ENCODE assay signal across 29 cellular contexts in genomic region chr3:183695569-183696364, GRCh38. TPM values are rescaled to one million over a fixed set of nuclear protein-coding genes. Genes with fewer than 3 reads are reported as not detected.
A peak's percentile ranks its signal among the peaks of the same experiment; 100 is the strongest.
DNase-seq lines count a peak whose midpoint lies in the region; ATAC-seq and TF ChIP-seq lines count a peak whose summit lies in the region.
"Had no signal": no experiment of that assay in that cellular context is flagged by ENCODE, and none has a peak within 500 bp of the region (broad histone marks: within the 10 kb centered on the region; RNA-seq: fewer than 3 reads in every experiment).

No MANE protein-coding gene starts in this region.

- H3K4me1 Mint-ChIP-seq in activated CD4-positive, alpha-beta T cell treated with anti-CD3 and anti-CD28 coated beads for 36 hours = peaks cover 25% of the 10 kb centered on the region
- peaks cover 29% of the 10 kb centered on the region for H3K4me1 Mint-ChIP-seq in activated B cell treated with CpG ODN at 0.5 μM for 24 hours

- H3K4me1 ChIP-seq in IMR-90 (ENCODE audit: control insufficient read depth, insufficient read depth, low read length) (no peaks in the 10 kb centered on the region; the same call in 1 of the 2 replicates), osteoblast (ENCODE audit: insufficient read depth, low read length) (peaks cover 5% of the 10 kb centered on the region), right cardiac atrium (ENCODE audit: control insufficient read depth, insufficient read depth, low read length) (peaks cover 4% of the 10 kb centered on the region)
- H3K4me1 ChIP-seq: colonic mucosa had no signal

- in situ Hi-C loops in IMR-90 (cut with MboI; ENCODE audit: low sequenced_read_pairs) = no loop called here

- no peak overlapping the region for H3K18ac ChIP-seq in IMR-90 (ENCODE audit: low read depth, low read length)

- no peak for DNase-seq in activated CD4-positive, alpha-beta T cell treated with anti-CD3 and anti-CD28 coated beads for 36 hours
- no peak for DNase-seq in activated CD4-positive, alpha-beta T cell treated with anti-CD3 and anti-CD28 coated beads for 4 hours
- no peak for DNase-seq in IMR-90
- no peak for DNase-seq in activated B cell treated with CpG ODN at 0.5 μM for 24 hours
- DNase-seq in osteoblast (ENCODE audit: insufficient read length, low spot score, missing footprints) = peak; percentile 86
- DNase-seq in right cardiac atrium = no peak
- DNase-seq in cerebellar cortex (ENCODE audit: low spot score) = no peak
- no peak for DNase-seq in NCI-H1048 (lab: John Stamatoyannopoulos, UW)
- DNase-seq: activated CD4-positive, alpha-beta T cell treated with anti-CD3 and anti-CD28 coated beads for 48 hours; activated effector memory CD4-positive, alpha-beta T cell treated with anti-CD3 and anti-CD28 coated beads, Interleukin-2, amount 50 U/mL, for 16 hours; aorta; colonic mucosa; effector CD8-positive, alpha-beta T cell; H7; Kasumi-1; NCI-H1694 treated with DMSO at 0.1 percent for 48 hours; NCI-H2171; NCI-H524; PC-3; Right ventricle myocardium superior; stimulated activated naive CD8-positive, alpha-beta T cell treated with anti-CD3 and anti-CD28 coated beads, Interleukin-15, amount 100 ng/mL, for 72 hours had no signal

- H4K5ac ChIP-seq in IMR-90 (ENCODE audit: low read depth, low read length) = no peak overlapping the region

- H3K79me1 ChIP-seq in IMR-90 (ENCODE audit: low read depth in 1 of 2, low read length in 2 of 2) = peaks cover 5 to 21% of the 10 kb centered on the region in 2 experiments; a peak in 3 of 4 replicates

- no peaks in the 10 kb centered on the region for H3K36me3 ChIP-seq in IMR-90 (ENCODE audit: control insufficient read depth, insufficient read depth, low read length)
- no peaks in the 10 kb centered on the region for H3K36me3 ChIP-seq in osteoblast (ENCODE audit: insufficient read depth, low read length)
- H3K36me3 ChIP-seq: colonic mucosa, gastroesophageal sphincter, thoracic aorta, vagina had no signal

- TF ChIP-seq POLR2A in IMR-90 (IDR thresholded peaks at IDR 0.05; ENCODE audit: low read depth, low read length) = no peak

- TF ChIP-seq RAD21 in IMR-90 (IDR thresholded peaks at IDR 0.05; ENCODE audit: low read length) = no peak

- POLR2A ChIA-PET in activated CD4-positive, alpha-beta T cell treated with anti-CD3 and anti-CD28 coated beads for 36 hours (lab: Charles Lee) = interaction anchor here (0.7 kb wide), 1 partner anchor 33 kb away, joined by 3 read pairs; no protein-coding TSS in a partner anchor
- POLR2A ChIA-PET in IMR-90 (lab: Charles Lee; ENCODE audit: unreplicated experiment) = no interaction called here
- POLR2A ChIA-PET in activated B cell treated with CpG ODN at 0.5 μM for 24 hours (lab: Charles Lee) = no interaction called here

- H3K27me3 ChIP-seq in IMR-90 (ENCODE audit: control insufficient read depth, insufficient read depth, low read length) = no peaks in the 10 kb centered on the region
- no peaks in the 10 kb centered on the region for H3K27me3 ChIP-seq in osteoblast (ENCODE audit: insufficient read depth, low read length)
- H3K27me3 ChIP-seq in right cardiac atrium (ENCODE audit: control insufficient read depth, insufficient read depth) = no peaks in the 10 kb centered on the region
- H3K27me3 ChIP-seq: colonic mucosa, gastroesophageal sphincter, vagina had no signal

- H3K4me2 ChIP-seq in IMR-90 (ENCODE audit: low read depth, low read length) (no peak overlapping the region), osteoblast (ENCODE audit: insufficient read depth, low read length) (no peak overlapping the region)

- BruUV-seq in IMR-90 (replicated peaks; lab: Mats Ljungman, UMichigan) = no TSS peak

- WGBS in IMR-90 (ENCODE audit: extremely low coverage in 2 of 2, insufficient read length in 1 of 2), 2 experiments = 93% methylated on average over 3 of the region's 7 CpGs; no CpG with 5 or more reads in 1 of the 2 experiments
- 88% methylated on average over 7 of the region's 7 CpGs for WGBS in right cardiac atrium

- dilution Hi-C loops in IMR-90 (cut with HindIII; ENCODE audit: low sequenced_read_pairs, unreplicated experiment) = no loop called here

- ATAC-seq in activated CD4-positive, alpha-beta T cell treated with anti-CD3 and anti-CD28 coated beads for 36 hours = no peak
- no peak for ATAC-seq in IMR-90 (ENCODE audit: low read depth)
- ATAC-seq in activated B cell treated with CpG ODN at 0.5 μM for 24 hours (ENCODE audit: low read depth) = no peak
- no peak for ATAC-seq in right cardiac atrium
- ATAC-seq: gastroesophageal sphincter; PC-3; sciatic nerve; stimulated activated naive CD8-positive, alpha-beta T cell treated with anti-CD3 and anti-CD28 coated beads, Interleukin-15, amount 100 ng/mL, for 72 hours had no signal

- H3K14ac ChIP-seq in IMR-90 (replicated peaks; ENCODE audit: low read depth, low read length) = no peak overlapping the region

- H3K79me2 ChIP-seq in osteoblast (ENCODE audit: insufficient read depth, low read length) = peaks cover 34% of the 10 kb centered on the region

- peak overlapping the region; percentile 9 for H3K27ac Mint-ChIP-seq in activated CD4-positive, alpha-beta T cell treated with anti-CD3 and anti-CD28 coated beads for 36 hours
- H3K27ac Mint-ChIP-seq in activated B cell treated with CpG ODN at 0.5 μM for 24 hours = no peak overlapping the region
- H3K27ac Mint-ChIP-seq: activated naive CD8-positive, alpha-beta T cell; progenitor cell of endocrine pancreas; stimulated activated naive CD8-positive, alpha-beta T cell treated with anti-CD3 and anti-CD28 coated beads, Interleukin-15, amount 100 ng/mL, for 72 hours had no signal

- H2AFZ ChIP-seq in IMR-90 (replicated peaks; ENCODE audit: low read length, poor library complexity) = peak overlapping the region; percentile 27
- no peak overlapping the region for H2AFZ ChIP-seq in osteoblast (ENCODE audit: low read length)

- H2BK120ac ChIP-seq in IMR-90 (ENCODE audit: low read depth, low read length) = no peak overlapping the region

- CTCF ChIA-PET in activated CD4-positive, alpha-beta T cell treated with anti-CD3 and anti-CD28 coated beads for 36 hours (lab: Charles Lee) = interaction anchor here (0.8 to 1.3 kb wide), 2 partner anchors 26 to 59 kb away, joined by 3 to 4 read pairs; no protein-coding TSS in a partner anchor
- CTCF ChIA-PET in IMR-90 (lab: Yijun Ruan, JAX) (interaction anchor here (0.6 kb wide), 1 partner anchor 188 kb away, joined by 5 read pairs; no protein-coding TSS in a partner anchor), activated B cell treated with CpG ODN at 0.5 μM for 24 hours (lab: Charles Lee) (no interaction called here)

- no peaks in the 10 kb centered on the region for H3K9me3 ChIP-seq in IMR-90 (ENCODE audit: control insufficient read depth, insufficient read depth, low read length)
- no peaks in the 10 kb centered on the region for H3K9me3 ChIP-seq in osteoblast (ENCODE audit: low read depth, low read length)
- no peaks in the 10 kb centered on the region for H3K9me3 ChIP-seq in right cardiac atrium (ENCODE audit: control insufficient read depth, low read length)
- H3K9me3 ChIP-seq: colonic mucosa, gastroesophageal sphincter, thoracic aorta, vagina had no signal

- peak overlapping the region; percentile 47 for H2AK9ac ChIP-seq in IMR-90 (replicated peaks; ENCODE audit: low read depth, low read length, poor library complexity)

- no peak overlapping the region for H3K4me3 Mint-ChIP-seq in activated CD4-positive, alpha-beta T cell treated with anti-CD3 and anti-CD28 coated beads for 36 hours
- H3K4me3 Mint-ChIP-seq in activated B cell treated with CpG ODN at 0.5 μM for 24 hours = peak overlapping the region; percentile 24
- H3K4me3 Mint-ChIP-seq: CD14-positive monocyte; stimulated activated naive CD8-positive, alpha-beta T cell treated with anti-CD3 and anti-CD28 coated beads, Interleukin-15, amount 100 ng/mL, for 72 hours had no signal

- H3K27ac ChIP-seq in IMR-90 (ENCODE audit: insufficient read depth, low read length) (no peak overlapping the region), osteoblast (ENCODE audit: low read depth, low read length) (no peak overlapping the region), right cardiac atrium (ENCODE audit: low read length) (no peak overlapping the region)
- H3K27ac ChIP-seq: colonic mucosa, gastroesophageal sphincter, thoracic aorta, vagina had no signal

- H3K27me3 Mint-ChIP-seq in activated CD4-positive, alpha-beta T cell treated with anti-CD3 and anti-CD28 coated beads for 36 hours = no peaks in the 10 kb centered on the region
- no peaks in the 10 kb centered on the region for H3K27me3 Mint-ChIP-seq in activated B cell treated with CpG ODN at 0.5 μM for 24 hours
- H3K27me3 Mint-ChIP-seq: activated naive CD8-positive, alpha-beta T cell; progenitor cell of endocrine pancreas; stimulated activated naive CD8-positive, alpha-beta T cell treated with anti-CD3 and anti-CD28 coated beads, Interleukin-15, amount 100 ng/mL, for 72 hours had no signal

- no peak overlapping the region for H2BK15ac ChIP-seq in IMR-90 (ENCODE audit: low read depth, low read length)

- H3K56ac ChIP-seq in IMR-90 (ENCODE audit: extremely low read depth, insufficient read depth, low read length) = no peak overlapping the region

- no peak overlapping the region for H2BK20ac ChIP-seq in IMR-90 (ENCODE audit: low read depth, low read length)

- no peak overlapping the region for H2BK5ac ChIP-seq in IMR-90 (ENCODE audit: low read depth, low read length, poor library complexity, severe bottlenecking)

- peaks cover 18% of the 10 kb centered on the region for H3K36me3 Mint-ChIP-seq in activated CD4-positive, alpha-beta T cell treated with anti-CD3 and anti-CD28 coated beads for 36 hours (ENCODE audit: low read depth)
- no peaks in the 10 kb centered on the region for H3K36me3 Mint-ChIP-seq in activated B cell treated with CpG ODN at 0.5 μM for 24 hours (ENCODE audit: low read depth)

- no peak overlapping the region for H3K23ac ChIP-seq in IMR-90 (ENCODE audit: low read depth, low read length)

- intact Hi-C loops in activated CD4-positive, alpha-beta T cell treated with anti-CD3 and anti-CD28 coated beads for 36 hours (cut with DNase I, micrococcal nuclease) = loop anchor here (5.0 to 10.0 kb wide), 2 partner anchors 228 to 489 kb away; partner anchors contain the start of gene ABCF3 (in 1 of the 2)
- intact Hi-C loops in IMR-90 (cut with micrococcal nuclease) = no loop called here
- intact Hi-C loops in activated B cell treated with CpG ODN at 0.5 μM for 24 hours (cut with micrococcal nuclease) = loop anchor here (5.0 kb wide), 1 partner anchor 103 kb away; no protein-coding TSS in a partner anchor
- intact Hi-C loops in right cardiac atrium (cut with DNase I) = loop anchor here in 1 of 4 donors (10.0 kb wide), 1 partner anchor 69 kb away; no protein-coding TSS in a partner anchor

- H3K4me3 ChIP-seq in IMR-90 (ENCODE audit: insufficient read depth, low read depth, low read length) = no peak overlapping the region
- H3K4me3 ChIP-seq in osteoblast (ENCODE audit: insufficient read depth, low read length) = no peak overlapping the region
- H3K4me3 ChIP-seq in right cardiac atrium (ENCODE audit: low read length) = no peak overlapping the region
- H3K4me3 ChIP-seq: colonic mucosa, gastroesophageal sphincter, lung, thoracic aorta, vagina had no signal

- H3K4ac ChIP-seq in IMR-90 (ENCODE audit: low read depth, low read length) = no peak overlapping the region

- no peaks in the 10 kb centered on the region for H3K9me3 Mint-ChIP-seq in activated CD4-positive, alpha-beta T cell treated with anti-CD3 and anti-CD28 coated beads for 36 hours (ENCODE audit: low read depth)
- H3K9me3 Mint-ChIP-seq in activated B cell treated with CpG ODN at 0.5 μM for 24 hours = no peaks in the 10 kb centered on the region
- H3K9me3 Mint-ChIP-seq: CD14-positive monocyte; stimulated activated naive CD8-positive, alpha-beta T cell treated with anti-CD3 and anti-CD28 coated beads, Interleukin-15, amount 100 ng/mL, for 72 hours had no signal

- TF ChIP-seq CTCF in IMR-90 (conservative IDR thresholded peaks at IDR 0.05; ENCODE audit: low read depth, low read length) = no peak
- TF ChIP-seq CTCF in activated B cell treated with CpG ODN at 0.5 μM for 24 hours (IDR thresholded peaks at IDR 0.05) = no peak
- TF ChIP-seq CTCF in osteoblast (IDR thresholded peaks at IDR 0.05; ENCODE audit: extremely low read depth, low read depth, low read length) = no peak

- H3K9ac ChIP-seq in IMR-90 (ENCODE audit: low read depth, low read length) = no peak overlapping the region

- H2AK5ac ChIP-seq in IMR-90 (ENCODE audit: low read depth, low read length) = no peak overlapping the region; the same call in 1 of the 2 replicates

- H3K9me1 ChIP-seq in IMR-90 (ENCODE audit: insufficient read depth, low read length) = peaks cover 4% of the 10 kb centered on the region

- no peak overlapping the region for H4K8ac ChIP-seq in IMR-90 (ENCODE audit: low read depth in 2 of 2, low read length in 2 of 2)

- H4K20me1 ChIP-seq in IMR-90 (ENCODE audit: insufficient read depth, low read length) (peaks cover 21% of the 10 kb centered on the region), osteoblast (ENCODE audit: insufficient read depth, low read length) (peaks cover 6% of the 10 kb centered on the region)

- H4K91ac ChIP-seq in IMR-90 (ENCODE audit: insufficient read depth, low read depth, low read length) = no peak overlapping the region

RNA-seq across cellular contexts. Expression of gene YEATS2, which starts 1.8 kb away (rescaled TPM):
- total RNA-seq in activated CD4-positive, alpha-beta T cell treated with anti-CD3 and anti-CD28 coated beads for 36 hours = 10 to 100 TPM; 59.4 to 73.9 TPM
- total RNA-seq in IMR-90 (2012; rRNA removed) (43.0 and 45.0 TPM in 2 replicates), activated B cell treated with CpG ODN at 0.5 μM for 24 hours (24.0 and 26.2 TPM in 2 replicates), osteoblast (32.2 and 35.1 TPM in 2 replicates), right cardiac atrium (10 to 100 TPM; 11.6 to 12.0 (median 11.7) TPM)
- polyA plus RNA-seq in IMR-90 (2012; rRNA removed) (30.1 and 32.0 TPM in 2 replicates), right cardiac atrium (6.0 TPM)
- polyA plus RNA-seq in IMR-90 (2012; cell fraction: cytosol; rRNA removed) = 15.6 and 18.5 TPM in 2 replicates
- 45.8 and 75.8 TPM in 2 replicates for polyA plus RNA-seq in IMR-90 (2012; cell fraction: nucleus; rRNA removed; ENCODE audit: low replicate concordance)
